ENCODE assay signal across 1 cellular context in genomic region chr2:113602040-113602769, GRCh38.
TF ChIP-seq lines count a peak whose summit lies in the region.

No MANE protein-coding gene starts in this region.

TF ChIP-seq in neural cell, 6 proteins besides CTCF, POLR2A, EP300 and RAD21 (continued from another document):
- TF ChIP-seq SMC3 (conservative IDR thresholded peaks at IDR 0.05; ENCODE audit: poor library complexity), result peak; percentile 67
TF ChIP-seq in neural cell: peak in this region for 2; not testable (repeated sequence) for 4.
